9 cellular contexts compared by ENCODE assay signal in genomic region chr18:54604211-54604610, GRCh38. TPM values are rescaled to one million over a fixed set of nuclear protein-coding genes. Genes with fewer than 3 reads are reported as not detected.
"Had no signal": no experiment of that assay in that cellular context is flagged by ENCODE, and none has a peak within 500 bp of the region (broad histone marks: within the 10 kb centered on the region; RNA-seq: fewer than 3 reads in every experiment).

No MANE protein-coding gene starts in this region.

- H3K27ac ChIP-seq: GM23248 had no signal

- H3K4me3 Mint-ChIP-seq: GM23338, H9, HFFc6 had no signal

- H3K27ac Mint-ChIP-seq: GM23338, HFFc6 had no signal

- H2AFZ ChIP-seq: GM23248, GM23338 had no signal

- H3K9me3 ChIP-seq: HAP-1 had no signal

- FAIRE-seq: H54 had no signal

- H3K9me3 Mint-ChIP-seq: GM23338, H9, HFFc6 had no signal

- H3K36me3 ChIP-seq: HAP-1 had no signal

- DNase-seq: GM23248, H7, H9, HCEC 1CT, HFFc6 had no signal

- H3K4me2 ChIP-seq: GM23338 had no signal

- H3K4me3 ChIP-seq: GM23248, GM23338, HAP-1 had no signal

- H3K9ac ChIP-seq: GM23248 had no signal

RNA-seq across cellular contexts. Expression of gene DYNAP, which starts 13.2 kb away (rescaled TPM):
- total RNA-seq: GM23248, H4, H7, HFFc6 had no signal
- polyA plus RNA-seq: GM23248 had no signal
